In genomic region chr3:11684980-11685379, GRCh38 we compare ENCODE assay signal across 2 cellular contexts. TPM values are rescaled to one million over a fixed set of nuclear protein-coding genes. Genes with fewer than 3 reads are reported as not detected.
DNase-seq lines count a peak whose midpoint lies in the region; ATAC-seq and TF ChIP-seq lines count a peak whose summit lies in the region.
"Not testable (repeated sequence)": the region's sequence is repeated elsewhere in the genome, so short reads cannot be mapped to it uniquely, and the experiment has no call there.

No MANE protein-coding gene starts in this region.

- not testable (repeated sequence) for H3K27me3 Mint-ChIP-seq in activated naive CD8-positive, alpha-beta T cell treated with anti-CD3 and anti-CD28 coated beads, Interleukin-2, amount 10 ng/mL, durations not matched to agents 7 days and 5 days

- not testable (repeated sequence) for H3K36me3 ChIP-seq in HEK293 (ENCODE audit: control insufficient read depth in 2 of 2, insufficient read depth in 1 of 2, low read length in 2 of 2)

- peak overlapping the region; percentile 21 for H3K27ac Mint-ChIP-seq in activated naive CD8-positive, alpha-beta T cell treated with anti-CD3 and anti-CD28 coated beads, Interleukin-2, amount 10 ng/mL, durations not matched to agents 7 days and 5 days

- ATAC-seq in activated naive CD8-positive, alpha-beta T cell treated with anti-CD3 and anti-CD28 coated beads, Interleukin-2, amount 10 ng/mL, durations not matched to agents 7 days and 5 days (ENCODE audit: low read depth) = not testable (repeated sequence)

- H3K4me3 Mint-ChIP-seq in activated naive CD8-positive, alpha-beta T cell treated with anti-CD3 and anti-CD28 coated beads, Interleukin-2, amount 10 ng/mL, durations not matched to agents 7 days and 5 days = not testable (repeated sequence)

- not testable (repeated sequence) for H3K4me1 Mint-ChIP-seq in activated naive CD8-positive, alpha-beta T cell treated with anti-CD3 and anti-CD28 coated beads, Interleukin-2, amount 10 ng/mL, durations not matched to agents 7 days and 5 days

- not testable (repeated sequence) for H3K4me1 ChIP-seq in HEK293 (ENCODE audit: control insufficient read depth, insufficient read depth, low read length)

- H3K36me3 Mint-ChIP-seq in activated naive CD8-positive, alpha-beta T cell treated with anti-CD3 and anti-CD28 coated beads, Interleukin-2, amount 10 ng/mL, durations not matched to agents 7 days and 5 days = not testable (repeated sequence)

- DNase-seq in activated naive CD8-positive, alpha-beta T cell treated with anti-CD3 and anti-CD28 coated beads, Interleukin-2, amount 10 ng/mL, durations not matched to agents 7 days and 5 days = not testable (repeated sequence)

- not testable (repeated sequence) for TF ChIP-seq CTCF in HEK293 (tag by site-specific recombination; IDR thresholded peaks at IDR 0.05)

- CTCF ChIA-PET in HEK293 (lab: Yijun Ruan, JAX) = not testable (repeated sequence)

- POLR2A ChIA-PET in HEK293 (lab: Yijun Ruan, JAX) = interaction anchor here (0.7 kb wide), 1 partner anchor 441 kb away, joined by 3 read pairs; no protein-coding TSS in a partner anchor
- POLR2A ChIA-PET in activated naive CD8-positive, alpha-beta T cell treated with anti-CD3 and anti-CD28 coated beads, Interleukin-2, amount 10 ng/mL, durations not matched to agents 7 days and 5 days (lab: Charles Lee) = interaction anchor here (0.7 kb wide), 1 partner anchor 314 kb away, joined by 3 read pairs; no protein-coding TSS in a partner anchor

- H3K9me3 Mint-ChIP-seq in activated naive CD8-positive, alpha-beta T cell treated with anti-CD3 and anti-CD28 coated beads, Interleukin-2, amount 10 ng/mL, durations not matched to agents 7 days and 5 days = not testable (repeated sequence)

- H3K27ac ChIP-seq in HEK293 (ENCODE audit: extremely low read depth, low read depth, low read length) = not testable (repeated sequence)

- not testable (repeated sequence) for H3K9me3 ChIP-seq in HEK293 (ENCODE audit: control insufficient read depth, insufficient read depth, low read depth, low read length)

- H3K4me3 ChIP-seq in HEK293 (ENCODE audit: low read depth, low read length) = not testable (repeated sequence)

TF ChIP-seq in HEK293, 187 proteins besides CTCF, POLR2A, EP300 and RAD21:
- peak; percentile 94 for TF ChIP-seq ZNF146 (tag by site-specific recombination; IDR thresholded peaks at IDR 0.05)

RNA-seq across cellular contexts. Expression of gene VGLL4, which starts 41.3 kb away (rescaled TPM):
- 10 to 100 TPM; 33.5 to 37.8 TPM for total RNA-seq in activated naive CD8-positive, alpha-beta T cell treated with anti-CD3 and anti-CD28 coated beads, Interleukin-2, amount 10 ng/mL, durations not matched to agents 7 days and 5 days
